Comparison of ENCODE assay signal across 9 cellular contexts in the genomic region with DNA sequence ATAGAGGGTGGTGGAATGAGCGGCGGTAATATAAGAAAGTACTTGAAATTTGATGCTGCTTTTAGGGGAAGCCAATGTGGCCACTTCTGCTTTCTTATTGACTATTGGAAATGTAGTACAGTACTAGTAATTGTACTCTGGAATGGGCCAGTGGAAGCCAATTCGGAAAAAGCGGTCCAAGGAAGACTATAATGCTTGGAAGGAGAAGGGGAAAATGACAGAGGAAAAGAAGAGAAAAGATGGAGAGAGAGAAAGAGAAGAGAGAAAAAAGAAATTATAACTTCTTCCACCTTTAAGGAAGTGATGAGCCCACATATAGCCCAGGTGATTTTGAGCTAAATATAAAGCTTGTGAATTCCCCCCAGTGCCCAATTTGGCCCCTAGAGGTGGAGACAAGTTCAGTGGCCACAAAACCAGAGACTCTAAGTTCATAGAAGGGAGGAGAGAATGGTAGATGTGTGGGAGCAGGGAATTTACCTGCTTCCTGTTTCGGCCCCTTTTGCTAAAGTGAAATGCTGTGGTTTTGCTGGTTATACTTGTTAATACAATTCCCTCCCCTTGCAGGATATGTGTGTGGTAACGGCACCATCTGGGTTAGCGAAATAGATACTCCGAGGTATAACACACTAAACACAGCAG. TPM values are rescaled to one million over a fixed set of nuclear protein-coding genes. Genes with fewer than 3 reads are reported as not detected.
DNase-seq lines count a peak whose midpoint lies in the region; ATAC-seq and TF ChIP-seq lines count a peak whose summit lies in the region.
"Had no signal": no experiment of that assay in that cellular context is flagged by ENCODE, and none has a peak within 500 bp of the region (broad histone marks: within the 10 kb centered on the region; RNA-seq: fewer than 3 reads in every experiment).

No MANE protein-coding gene starts in this region.

- no peak overlapping the region for H3K4me3 Mint-ChIP-seq in endothelial cell (ENCODE audit: unreplicated experiment)

- peak; percentile 63 for ATAC-seq in HG03045 (IDR thresholded peaks at IDR 0.05; ENCODE audit: unreplicated experiment)

- peaks cover 29% of the 10 kb centered on the region for H3K4me1 Mint-ChIP-seq in endothelial cell (ENCODE audit: unreplicated experiment)

- no peak overlapping the region for H3K4me3 ChIP-seq in thyroid gland (replicated peaks in 1 of 3)

- no peaks in the 10 kb centered on the region for H3K9me3 ChIP-seq in thyroid gland

- DNase-seq in NCI-H2107 treated with DMSO at 0.1 percent for 48 hours (lab: John Stamatoyannopoulos, UW; ENCODE audit: unreplicated experiment) (peak; percentile 14), NCI-H2107 (lab: John Stamatoyannopoulos, UW) (no peak), T-helper 2 cell (peak in 3 of 5 experiments; percentile 7 to 88 (median 85)), thyroid gland (no peak), endothelial cell (ENCODE audit: low spot score) (no peak), GM19240 (ENCODE audit: insufficient read length, low spot score) (no peak)
- DNase-seq in stimulated activated CD4-positive, alpha-beta T cell treated with anti-CD3 and anti-CD28 coated beads, Interleukin-4, amount 100 ng/mL, for 1 hour = peak; percentile 29

- no peak for TF ChIP-seq POLR2A in thyroid gland (IDR thresholded peaks at IDR 0.05)

- no peaks in the 10 kb centered on the region for H3K4me1 ChIP-seq in thyroid gland

- TF ChIP-seq CTCF in thyroid gland (IDR thresholded peaks at IDR 0.05) (no peak), endothelial cell (IDR thresholded peaks at IDR 0.05; ENCODE audit: unreplicated experiment) (no peak)

- no peak overlapping the region for H3K27ac Mint-ChIP-seq in endothelial cell (ENCODE audit: unreplicated experiment)

- H3K27me3 Mint-ChIP-seq in endothelial cell (ENCODE audit: unreplicated experiment) = peaks cover 2% of the 10 kb centered on the region

- H3K27ac ChIP-seq in thyroid gland = no peak overlapping the region
- H3K27ac ChIP-seq: 22Rv1 had no signal

- 86 to 93% methylated on average over 8 of the region's 8 CpGs for WGBS in thyroid gland, 2 donors

- H3K36me3 Mint-ChIP-seq in endothelial cell (ENCODE audit: low read depth, unreplicated experiment) = no peaks in the 10 kb centered on the region

- H3K27me3 ChIP-seq in thyroid gland = no peaks in the 10 kb centered on the region

- intact Hi-C loops in thyroid gland (cut with DNase I) = no loop called here

- H3K9me3 Mint-ChIP-seq in endothelial cell (ENCODE audit: unreplicated experiment) = no peaks in the 10 kb centered on the region

- H3K36me3 ChIP-seq in thyroid gland = no peaks in the 10 kb centered on the region

RNA-seq across cellular contexts. Expression of a gene that starts 35.7 kb away (rescaled TPM):
- total RNA-seq in thyroid gland (10 to 100 TPM in 1 of 4 donors, 1 to 10 TPM in 3; 7.2 to 13.8 (median 8.6) TPM), endothelial cell (ENCODE audit: unreplicated experiment) (5.0 TPM)

Comparison
In these comparisons a context has a peak if more than half of its experiments do, and no peak if none do; other contexts are left out.
1. DNase-seq: peak in NCI-H2107 treated with DMSO at 0.1 percent for 48 hours (single experiment), T-helper 2 cell (3 of 5) and stimulated activated CD4-positive, alpha-beta T cell treated with anti-CD3 and anti-CD28 coated beads, Interleukin-4, amount 100 ng/mL, for 1 hour (single experiment); none in NCI-H2107 (single experiment), thyroid gland (0 of 2), endothelial cell (single experiment) and GM19240 (single experiment).